ENCODE assay signal across 8 cellular contexts in the genomic region with DNA sequence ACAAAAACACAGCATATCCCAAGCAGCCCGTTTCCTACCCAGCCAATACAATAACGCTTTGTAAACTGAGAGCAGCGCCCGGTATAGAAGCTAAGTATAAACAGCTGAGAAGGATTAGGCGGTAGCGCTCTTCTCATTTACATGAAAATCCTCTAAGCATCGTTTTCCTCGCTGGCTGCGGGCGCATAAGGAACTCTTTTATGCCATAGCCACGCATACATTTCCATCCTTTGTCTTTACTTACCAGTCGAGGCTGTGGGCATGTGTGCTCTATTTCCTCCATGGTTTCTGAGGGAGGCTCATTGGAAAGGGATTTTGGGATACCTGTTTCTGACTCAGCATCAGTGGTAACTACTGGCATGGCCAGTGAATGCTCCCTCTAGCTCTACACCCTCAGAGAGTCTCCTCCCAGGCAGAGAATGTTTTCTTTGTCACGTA. TPM values are rescaled to one million over a fixed set of nuclear protein-coding genes. Genes with fewer than 3 reads are reported as not detected.
A peak's percentile ranks its signal among the peaks of the same experiment; 100 is the strongest.
DNase-seq lines count a peak whose midpoint lies in the region; ATAC-seq lines count a peak whose summit lies in the region.

No MANE protein-coding gene starts in this region.

- H3K9me3 ChIP-seq in ectodermal cell (ENCODE audit: control insufficient read depth, low read length): no peaks in the 10 kb centered on the region

- peak overlapping the region; percentile 50 for H3K4me3 ChIP-seq in ectodermal cell (ENCODE audit: insufficient read depth, low read depth, low read length)

- no peaks in the 10 kb centered on the region for H3K27me3 ChIP-seq in ectodermal cell (ENCODE audit: control insufficient read depth, insufficient read depth, low read length, poor library complexity, severe bottlenecking)

- peaks cover 17% of the 10 kb centered on the region for H3K4me1 Mint-ChIP-seq in activated naive CD4-positive, alpha-beta T cell treated with anti-CD3 and anti-CD28 coated beads, Interleukin-2, amount 50 U/mL, for 24 hours
- peaks cover 13 to 21% (median 16%) of the 10 kb centered on the region in 3 donors for H3K4me1 Mint-ChIP-seq in naive B cell

- H3K4me3 Mint-ChIP-seq in activated naive CD4-positive, alpha-beta T cell treated with anti-CD3 and anti-CD28 coated beads, Interleukin-2, amount 50 U/mL, for 24 hours: peak overlapping the region; percentile 82
- peak overlapping the region; percentile 78 to 93 (median 86) for H3K4me3 Mint-ChIP-seq in naive B cell

- no peak for DNase-seq in activated naive CD4-positive, alpha-beta T cell (lab: John Stamatoyannopoulos, UW)
- DNase-seq in NCI-H524 (lab: John Stamatoyannopoulos, UW): peak; percentile 57 to 73
- DNase-seq in naive B cell: no peak
- DNase-seq in LoVo (ENCODE audit: low spot score): no peak
- no peak for DNase-seq in stimulated activated CD4-positive, alpha-beta T cell treated with anti-CD3 and anti-CD28 coated beads, Interleukin-4, amount 100 ng/mL, for 4 hours
- DNase-seq in HT-29 (ENCODE audit: low spot score): no peak

- no peak overlapping the region for H3K27ac Mint-ChIP-seq in activated naive CD4-positive, alpha-beta T cell treated with anti-CD3 and anti-CD28 coated beads, Interleukin-2, amount 50 U/mL, for 24 hours
- H3K27ac Mint-ChIP-seq in naive B cell: peak overlapping the region in 1 of 6 donors; percentile 90

- no peaks in the 10 kb centered on the region for H3K9me3 Mint-ChIP-seq in activated naive CD4-positive, alpha-beta T cell treated with anti-CD3 and anti-CD28 coated beads, Interleukin-2, amount 50 U/mL, for 24 hours
- H3K9me3 Mint-ChIP-seq in naive B cell: peaks cover 0 to 4% (median 0%) of the 10 kb centered on the region in 7 donors

- H3K27me3 Mint-ChIP-seq in activated naive CD4-positive, alpha-beta T cell treated with anti-CD3 and anti-CD28 coated beads, Interleukin-2, amount 50 U/mL, for 24 hours: peaks cover 5% of the 10 kb centered on the region
- H3K27me3 Mint-ChIP-seq in naive B cell: peaks cover 15 to 31% (median 22%) of the 10 kb centered on the region in 3 donors

- H3K36me3 ChIP-seq in ectodermal cell (ENCODE audit: control insufficient read depth, insufficient read depth, low read length): no peaks in the 10 kb centered on the region

- WGBS in ectodermal cell, 2 experiments: 0% methylated on average over 13 of the region's 13 CpGs

- H3K4me1 ChIP-seq in ectodermal cell (ENCODE audit: control insufficient read depth, insufficient read depth, low read length): no peaks in the 10 kb centered on the region

- ATAC-seq in naive B cell (ENCODE audit: low read depth in 2 of 2): peak; percentile 25 to 29

- H3K36me3 Mint-ChIP-seq in activated naive CD4-positive, alpha-beta T cell treated with anti-CD3 and anti-CD28 coated beads, Interleukin-2, amount 50 U/mL, for 24 hours: no peaks in the 10 kb centered on the region
- H3K36me3 Mint-ChIP-seq in naive B cell: peaks cover 0 to 6% of the 10 kb centered on the region in 2 donors

- H3K27ac ChIP-seq in ectodermal cell (ENCODE audit: insufficient read depth, low read depth, low read length, poor library complexity, severe bottlenecking): peak overlapping the region; percentile 95

RNA-seq across cellular contexts. Expression of a gene that starts 0.4 kb away (rescaled TPM):
- polyA plus RNA-seq in ectodermal cell (2013, experiment 1 of 4): 25.0 TPM
- polyA plus RNA-seq in ectodermal cell (2013, experiment 2 of 4): 26.5 TPM
- 13.0 TPM for polyA plus RNA-seq in ectodermal cell (2013, experiment 3 of 4)
- polyA plus RNA-seq in ectodermal cell (2013, experiment 4 of 4): 12.1 TPM
- under 1 TPM in 2 of 6 donors, not detected in 4; 0.06 to 0.61 TPM for polyA plus RNA-seq in naive B cell (ENCODE audit: low read depth in 6 of 6)
- total RNA-seq in HT-29 (2014; rRNA removed; shearing (Covaris generic)): not detected in 2 replicates

RNA-seq across cellular contexts. Expression of a gene that starts 47.0 kb away (rescaled TPM):
- 34.3 TPM for polyA plus RNA-seq in ectodermal cell (2013, experiment 1 of 4)
- polyA plus RNA-seq in ectodermal cell (2013, experiment 2 of 4): 32.7 TPM
- 21.8 TPM for polyA plus RNA-seq in ectodermal cell (2013, experiment 3 of 4)
- polyA plus RNA-seq in ectodermal cell (2013, experiment 4 of 4): 21.7 TPM
- polyA plus RNA-seq in naive B cell (ENCODE audit: low read depth in 6 of 6): 1 to 10 TPM in 5 of 6 donors, not detected in 1; 5.3 to 6.5 (median 6.1) TPM
- 9.0 and 9.9 TPM in 2 replicates for total RNA-seq in HT-29 (2014; rRNA removed; shearing (Covaris generic))

Comparison
In these comparisons a context has a peak if more than half of its experiments do, and no peak if none do; other contexts are left out.
1. DNase-seq: peak in NCI-H524 (2 of 2); none in activated naive CD4-positive, alpha-beta T cell (0 of 4), naive B cell (single experiment), LoVo (single experiment), stimulated activated CD4-positive, alpha-beta T cell treated with anti-CD3 and anti-CD28 coated beads, Interleukin-4, amount 100 ng/mL, for 4 hours (0 of 2) and HT-29 (single experiment).